Comparison of ENCODE assay signal across 1 cellular context in the genomic region with DNA sequence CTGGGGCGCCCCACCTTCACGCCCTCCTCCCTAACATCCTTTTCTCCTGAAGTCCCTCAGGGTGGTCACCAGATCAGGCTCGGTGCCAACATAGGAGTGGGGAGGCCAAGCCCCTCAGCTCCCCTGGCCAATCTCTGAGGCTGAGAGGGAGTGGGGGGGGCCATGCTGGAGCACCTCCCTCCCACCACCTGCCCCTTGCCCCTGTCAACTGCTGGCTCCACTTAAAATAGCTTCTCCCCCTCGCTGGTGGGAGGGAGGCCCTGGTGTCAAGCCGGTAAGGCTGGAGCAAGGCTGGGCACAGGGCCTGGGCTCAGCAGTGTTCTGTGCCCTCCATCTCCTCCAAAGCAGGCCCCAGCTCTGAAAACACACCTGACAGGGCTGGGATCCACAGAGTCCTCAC.
TF ChIP-seq lines count a peak whose summit lies in the region.

No MANE protein-coding gene starts in this region.

TF ChIP-seq in IMR-90, 13 proteins besides CTCF, POLR2A, EP300 and RAD21 (continued from another document):
- no peak for TF ChIP-seq CHD1 (IDR thresholded peaks at IDR 0.05; ENCODE audit: low read depth, low read length)
- no peak for TF ChIP-seq MAFK (IDR thresholded peaks at IDR 0.05; ENCODE audit: low read depth, low read length)
- TF ChIP-seq MXI1 (IDR thresholded peaks at IDR 0.05; ENCODE audit: borderline replicate concordance, low read depth, low read length): no peak
